1 cellular context compared by ENCODE assay signal in the genomic region with DNA sequence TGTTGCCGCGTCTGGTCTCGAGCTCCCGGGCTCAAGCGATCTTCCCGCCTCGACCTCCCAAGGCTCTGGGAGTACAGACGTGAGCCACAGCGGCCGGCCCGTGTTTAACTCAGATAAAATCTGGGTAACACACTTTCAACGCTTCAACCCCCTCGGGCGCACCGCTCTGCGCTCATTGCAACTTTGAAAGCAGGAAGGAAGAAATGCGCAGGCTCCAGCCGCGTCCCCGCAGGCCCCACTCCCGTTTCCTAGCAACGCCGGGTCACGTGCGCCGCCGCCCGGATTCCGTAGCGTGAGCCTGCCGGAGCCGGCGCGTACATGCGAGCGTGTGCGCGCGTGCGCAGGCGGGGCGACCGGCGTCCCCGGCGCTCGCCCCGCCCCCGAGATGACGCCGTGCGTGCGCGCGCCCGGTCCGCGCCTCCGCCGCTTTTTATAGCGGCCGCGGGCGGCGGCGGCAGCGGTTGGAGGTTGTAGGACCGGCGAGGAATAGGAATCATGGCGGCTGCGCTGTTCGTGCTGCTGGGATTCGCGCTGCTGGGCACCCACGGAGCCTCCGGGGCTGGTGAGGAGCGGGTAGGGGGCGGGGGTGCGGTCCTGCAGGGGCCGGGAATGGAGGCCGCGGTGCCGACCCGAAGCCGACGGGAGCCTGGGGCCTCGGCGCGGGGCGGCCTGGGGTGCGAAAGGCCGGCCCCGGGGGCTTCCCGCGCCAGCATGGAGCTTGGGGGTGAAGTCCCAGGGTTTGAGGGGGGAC.
TF ChIP-seq lines count a peak whose summit lies in the region.

A gene (plus strand): TSS at position 457 of the 751 bp plus-strand sequence. CDS start 39 bp downstream, at position 496.

TF ChIP-seq in K562, 482 proteins besides CTCF, POLR2A, EP300 and RAD21 (continued from another document):
- 0 out of 2 replicates have a peak, but pooled peaks have one; percentile 29 for TF ChIP-seq RBM15 (IDR thresholded peaks at IDR 0.05; ENCODE audit: insufficient read depth, low read length)
- peak; percentile 84; the same call in 1 of the 2 replicates for TF ChIP-seq CBX1 (IDR thresholded peaks at IDR 0.05; ENCODE audit: low read depth)
- TF ChIP-seq, protein P1, sequence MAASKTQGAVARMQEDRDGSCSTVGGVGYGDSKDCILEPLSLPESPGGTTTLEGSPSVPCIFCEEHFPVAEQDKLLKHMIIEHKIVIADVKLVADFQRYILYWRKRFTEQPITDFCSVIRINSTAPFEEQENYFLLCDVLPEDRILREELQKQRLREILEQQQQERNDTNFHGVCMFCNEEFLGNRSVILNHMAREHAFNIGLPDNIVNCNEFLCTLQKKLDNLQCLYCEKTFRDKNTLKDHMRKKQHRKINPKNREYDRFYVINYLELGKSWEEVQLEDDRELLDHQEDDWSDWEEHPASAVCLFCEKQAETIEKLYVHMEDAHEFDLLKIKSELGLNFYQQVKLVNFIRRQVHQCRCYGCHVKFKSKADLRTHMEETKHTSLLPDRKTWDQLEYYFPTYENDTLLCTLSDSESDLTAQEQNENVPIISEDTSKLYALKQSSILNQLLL (CRISPR knock-in tag; IDR thresholded peaks at IDR 0.05; ENCODE audit: borderline replicate concordance): no peak
- TF ChIP-seq ZC3H11A (IDR thresholded peaks at IDR 0.05; ENCODE audit: low read depth, low read length): no peak
- TF ChIP-seq HNRNPL (IDR thresholded peaks at IDR 0.05; ENCODE audit: low read depth, low read length): no peak
- no peak for TF ChIP-seq TAF15 (IDR thresholded peaks at IDR 0.05; ENCODE audit: low read depth, low read length)
- TF ChIP-seq YBX1 (IDR thresholded peaks at IDR 0.05): no peak
- TF ChIP-seq HDAC8 (tag; IDR thresholded peaks at IDR 0.05): no peak
- TF ChIP-seq HSF4 (CRISPR knock-in tag; IDR thresholded peaks at IDR 0.05; ENCODE audit: borderline replicate concordance): no peak
- peak in 1 of 2 experiments; percentile 63; a peak in 2 of 4 replicates for TF ChIP-seq TBL1XR1 (IDR thresholded peaks at IDR 0.05; ENCODE audit: low read length in 2 of 2)
- TF ChIP-seq NFE2L1 (tag; IDR thresholded peaks at IDR 0.05; ENCODE audit: borderline replicate concordance, low read depth): no peak
- TF ChIP-seq, protein P2, sequence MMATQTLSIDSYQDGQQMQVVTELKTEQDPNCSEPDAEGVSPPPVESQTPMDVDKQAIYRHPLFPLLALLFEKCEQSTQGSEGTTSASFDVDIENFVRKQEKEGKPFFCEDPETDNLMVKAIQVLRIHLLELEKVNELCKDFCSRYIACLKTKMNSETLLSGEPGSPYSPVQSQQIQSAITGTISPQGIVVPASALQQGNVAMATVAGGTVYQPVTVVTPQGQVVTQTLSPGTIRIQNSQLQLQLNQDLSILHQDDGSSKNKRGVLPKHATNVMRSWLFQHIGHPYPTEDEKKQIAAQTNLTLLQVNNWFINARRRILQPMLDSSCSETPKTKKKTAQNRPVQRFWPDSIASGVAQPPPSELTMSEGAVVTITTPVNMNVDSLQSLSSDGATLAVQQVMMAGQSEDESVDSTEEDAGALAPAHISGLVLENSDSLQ (IDR thresholded peaks at IDR 0.05): no peak
